Comparison of ENCODE assay signal across 12 cellular contexts in the genomic region with DNA sequence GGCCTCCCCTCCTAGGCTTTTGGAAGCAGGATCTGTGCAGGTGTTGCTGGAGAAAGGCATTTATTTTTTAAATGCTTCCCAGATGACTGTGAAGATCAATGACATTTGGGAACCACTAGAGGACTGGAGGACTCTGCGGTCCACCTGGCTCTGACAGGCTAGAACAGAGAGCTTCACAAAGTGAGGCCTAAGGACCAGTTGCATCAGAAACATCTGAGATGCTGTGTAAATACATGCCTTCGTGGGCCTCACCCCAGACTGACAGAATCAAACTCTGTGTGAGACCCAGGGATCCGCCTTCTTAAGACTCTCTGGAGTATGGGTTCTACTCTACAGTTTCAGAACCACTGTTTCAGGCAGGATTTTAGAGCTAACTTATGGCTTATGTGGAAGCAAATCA.
DNase-seq lines count a peak whose midpoint lies in the region; ATAC-seq and TF ChIP-seq lines count a peak whose summit lies in the region.
"Had no signal": no experiment of that assay in that cellular context is flagged by ENCODE, and none has a peak within 500 bp of the region (broad histone marks: within the 10 kb centered on the region; RNA-seq: fewer than 3 reads in every experiment).

No MANE protein-coding gene starts in this region.

- no peaks in the 10 kb centered on the region for H3K36me3 ChIP-seq in CD4-positive, alpha-beta memory T cell (ENCODE audit: insufficient read depth, low read length)
- H3K36me3 ChIP-seq: SJSA1, suprapubic skin had no signal

- peak overlapping the region; percentile 92 to 98 (median 97) for H3K27ac Mint-ChIP-seq in CD4-positive, alpha-beta memory T cell
- H3K27ac Mint-ChIP-seq in T-helper 2 cell treated with Interferon-gamma antibody and Interleukin-4, amounts not matched to agents 5 μg/mL and 100 μg/mL, for 36 hours, result peak overlapping the region; percentile 94

- H3K27me3 ChIP-seq in CD4-positive, alpha-beta memory T cell (ENCODE audit: insufficient read depth, low read length), result no peaks in the 10 kb centered on the region
- H3K27me3 ChIP-seq: suprapubic skin had no signal

- no peaks in the 10 kb centered on the region for H3K9me3 Mint-ChIP-seq in CD4-positive, alpha-beta memory T cell
- no peaks in the 10 kb centered on the region for H3K9me3 Mint-ChIP-seq in T-helper 2 cell treated with Interferon-gamma antibody and Interleukin-4, amounts not matched to agents 5 μg/mL and 100 μg/mL, for 36 hours

- H3K27ac ChIP-seq in CD4-positive, alpha-beta memory T cell (ENCODE audit: low read depth, low read length), result peak overlapping the region; percentile 92
- H3K27ac ChIP-seq: SJSA1 had no signal

- peaks cover 6 to 59% of the 10 kb centered on the region in 2 donors for H3K36me3 Mint-ChIP-seq in CD4-positive, alpha-beta memory T cell
- peaks cover 16% of the 10 kb centered on the region for H3K36me3 Mint-ChIP-seq in T-helper 2 cell treated with Interferon-gamma antibody and Interleukin-4, amounts not matched to agents 5 μg/mL and 100 μg/mL, for 36 hours (ENCODE audit: low read depth)

- peak overlapping the region; percentile 71 to 89 (median 76) for H3K4me3 Mint-ChIP-seq in CD4-positive, alpha-beta memory T cell
- peak overlapping the region; percentile 75 for H3K4me3 Mint-ChIP-seq in T-helper 2 cell treated with Interferon-gamma antibody and Interleukin-4, amounts not matched to agents 5 μg/mL and 100 μg/mL, for 36 hours

- H3K4me1 ChIP-seq in CD4-positive, alpha-beta memory T cell (ENCODE audit: insufficient read depth, low read length), result peaks cover 100% of the 10 kb centered on the region
- H3K4me1 ChIP-seq: SJSA1 had no signal

- ATAC-seq in left lobe of liver, result peak; percentile 19

- TF ChIP-seq CTCF in GM12864 (IDR thresholded peaks at IDR 0.05; ENCODE audit: low read depth, low read length, missing control alignments), result peak; percentile 15

- no peaks in the 10 kb centered on the region for H3K9me3 ChIP-seq in CD4-positive, alpha-beta memory T cell (ENCODE audit: control insufficient read depth in 1 of 2, low read length in 2 of 2)
- H3K9me3 ChIP-seq: SJSA1, suprapubic skin had no signal

- CTCF ChIA-PET in CD4-positive, alpha-beta memory T cell (lab: Charles Lee; ENCODE audit: partially characterized antibody), result interaction anchor here (0.6 to 8.3 kb wide), 15 partner anchors 12 to 349 kb away, joined by 3 to 87 read pairs (median 23); no protein-coding TSS in a partner anchor

- POLR2A ChIA-PET in CD4-positive, alpha-beta memory T cell (lab: Charles Lee; ENCODE audit: partially characterized antibody), result interaction anchor here (0.7 to 28.8 kb wide), 24 partner anchors 3 to 1578 kb away, joined by 3 to 628 read pairs (median 8); partner anchors contain the start of gene ICE2

- DNase-seq in CD4-positive, alpha-beta memory T cell, result no peak
- DNase-seq in GM12864 (ENCODE audit: low read depth) (no peak), left lobe of liver (ENCODE audit: low spot score) (no peak), NCI-H446 treated with DMSO at 0.1 percent for 48 hours (lab: John Stamatoyannopoulos, UW) (no peak), H4 (ENCODE audit: low spot score) (no peak), Ammon's horn (ENCODE audit: low spot score) (no peak)
- no peak for DNase-seq in T-helper 2 cell treated with Interferon-gamma antibody and Interleukin-4, amounts not matched to agents 5 μg/mL and 100 μg/mL, for 36 hours (ENCODE audit: low spot score)
- DNase-seq: GOT3, hippocampal formation, NCI-H1105 had no signal

- H3K27me3 Mint-ChIP-seq in CD4-positive, alpha-beta memory T cell, result no peaks in the 10 kb centered on the region
- H3K27me3 Mint-ChIP-seq in T-helper 2 cell treated with Interferon-gamma antibody and Interleukin-4, amounts not matched to agents 5 μg/mL and 100 μg/mL, for 36 hours (ENCODE audit: low read depth), result peaks cover 8% of the 10 kb centered on the region

- peaks cover 79 to 99% (median 90%) of the 10 kb centered on the region in 4 donors for H3K4me1 Mint-ChIP-seq in CD4-positive, alpha-beta memory T cell
- peaks cover 74% of the 10 kb centered on the region for H3K4me1 Mint-ChIP-seq in T-helper 2 cell treated with Interferon-gamma antibody and Interleukin-4, amounts not matched to agents 5 μg/mL and 100 μg/mL, for 36 hours (ENCODE audit: low read depth)

- H3K4me3 ChIP-seq in CD4-positive, alpha-beta memory T cell (ENCODE audit: low read length in 2 of 2), result peak overlapping the region; percentile 7 to 27
- H3K4me3 ChIP-seq in GM12864 (ENCODE audit: low read depth, low read length), result no peak overlapping the region
- H3K4me3 ChIP-seq: SJSA1, suprapubic skin had no signal

- intact Hi-C loops in CD4-positive, alpha-beta memory T cell (cut with micrococcal nuclease), result loop anchor here (1.0 to 10.0 kb wide), 5 partner anchors 8 to 189 kb away; partner anchors contain the start of gene ANXA2
